1 cellular context compared by ENCODE assay signal in the genomic region with DNA sequence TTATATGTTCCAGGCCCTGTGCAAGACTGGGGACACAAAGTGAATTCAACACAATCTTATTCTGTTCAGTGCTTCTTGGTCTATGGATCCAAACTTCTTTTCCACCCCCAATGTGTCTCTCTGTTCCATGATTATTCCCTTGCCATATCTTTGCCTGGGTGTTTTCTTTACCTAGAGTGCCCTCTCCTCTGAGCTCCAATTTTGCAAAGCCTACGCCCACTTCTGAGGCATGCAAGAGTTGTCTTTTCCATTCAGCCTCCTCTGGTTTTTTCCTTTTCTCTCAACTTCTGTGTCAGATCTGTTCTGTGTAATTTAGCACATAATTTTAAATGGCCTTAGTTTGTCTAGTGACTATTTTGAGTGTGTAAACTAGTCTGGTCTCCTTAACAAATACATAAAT.
TF ChIP-seq lines count a peak whose summit lies in the region.

No MANE protein-coding gene starts in this region.

TF ChIP-seq in neural cell, 6 proteins besides CTCF, POLR2A, EP300 and RAD21 (continued from another document):
- TF ChIP-seq, protein P1, sequence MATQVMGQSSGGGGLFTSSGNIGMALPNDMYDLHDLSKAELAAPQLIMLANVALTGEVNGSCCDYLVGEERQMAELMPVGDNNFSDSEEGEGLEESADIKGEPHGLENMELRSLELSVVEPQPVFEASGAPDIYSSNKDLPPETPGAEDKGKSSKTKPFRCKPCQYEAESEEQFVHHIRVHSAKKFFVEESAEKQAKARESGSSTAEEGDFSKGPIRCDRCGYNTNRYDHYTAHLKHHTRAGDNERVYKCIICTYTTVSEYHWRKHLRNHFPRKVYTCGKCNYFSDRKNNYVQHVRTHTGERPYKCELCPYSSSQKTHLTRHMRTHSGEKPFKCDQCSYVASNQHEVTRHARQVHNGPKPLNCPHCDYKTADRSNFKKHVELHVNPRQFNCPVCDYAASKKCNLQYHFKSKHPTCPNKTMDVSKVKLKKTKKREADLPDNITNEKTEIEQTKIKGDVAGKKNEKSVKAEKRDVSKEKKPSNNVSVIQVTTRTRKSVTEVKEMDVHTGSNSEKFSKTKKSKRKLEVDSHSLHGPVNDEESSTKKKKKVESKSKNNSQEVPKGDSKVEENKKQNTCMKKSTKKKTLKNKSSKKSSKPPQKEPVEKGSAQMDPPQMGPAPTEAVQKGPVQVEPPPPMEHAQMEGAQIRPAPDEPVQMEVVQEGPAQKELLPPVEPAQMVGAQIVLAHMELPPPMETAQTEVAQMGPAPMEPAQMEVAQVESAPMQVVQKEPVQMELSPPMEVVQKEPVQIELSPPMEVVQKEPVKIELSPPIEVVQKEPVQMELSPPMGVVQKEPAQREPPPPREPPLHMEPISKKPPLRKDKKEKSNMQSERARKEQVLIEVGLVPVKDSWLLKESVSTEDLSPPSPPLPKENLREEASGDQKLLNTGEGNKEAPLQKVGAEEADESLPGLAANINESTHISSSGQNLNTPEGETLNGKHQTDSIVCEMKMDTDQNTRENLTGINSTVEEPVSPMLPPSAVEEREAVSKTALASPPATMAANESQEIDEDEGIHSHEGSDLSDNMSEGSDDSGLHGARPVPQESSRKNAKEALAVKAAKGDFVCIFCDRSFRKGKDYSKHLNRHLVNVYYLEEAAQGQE (IDR thresholded peaks at IDR 0.05; ENCODE audit: borderline replicate concordance), result no peak
- TF ChIP-seq TAF1 (IDR thresholded peaks at IDR 0.05; ENCODE audit: low read depth) (no peak), POLR2AphosphoS5 (IDR thresholded peaks at IDR 0.05) (no peak)
